18 cellular contexts compared by ENCODE assay signal in the genomic region with DNA sequence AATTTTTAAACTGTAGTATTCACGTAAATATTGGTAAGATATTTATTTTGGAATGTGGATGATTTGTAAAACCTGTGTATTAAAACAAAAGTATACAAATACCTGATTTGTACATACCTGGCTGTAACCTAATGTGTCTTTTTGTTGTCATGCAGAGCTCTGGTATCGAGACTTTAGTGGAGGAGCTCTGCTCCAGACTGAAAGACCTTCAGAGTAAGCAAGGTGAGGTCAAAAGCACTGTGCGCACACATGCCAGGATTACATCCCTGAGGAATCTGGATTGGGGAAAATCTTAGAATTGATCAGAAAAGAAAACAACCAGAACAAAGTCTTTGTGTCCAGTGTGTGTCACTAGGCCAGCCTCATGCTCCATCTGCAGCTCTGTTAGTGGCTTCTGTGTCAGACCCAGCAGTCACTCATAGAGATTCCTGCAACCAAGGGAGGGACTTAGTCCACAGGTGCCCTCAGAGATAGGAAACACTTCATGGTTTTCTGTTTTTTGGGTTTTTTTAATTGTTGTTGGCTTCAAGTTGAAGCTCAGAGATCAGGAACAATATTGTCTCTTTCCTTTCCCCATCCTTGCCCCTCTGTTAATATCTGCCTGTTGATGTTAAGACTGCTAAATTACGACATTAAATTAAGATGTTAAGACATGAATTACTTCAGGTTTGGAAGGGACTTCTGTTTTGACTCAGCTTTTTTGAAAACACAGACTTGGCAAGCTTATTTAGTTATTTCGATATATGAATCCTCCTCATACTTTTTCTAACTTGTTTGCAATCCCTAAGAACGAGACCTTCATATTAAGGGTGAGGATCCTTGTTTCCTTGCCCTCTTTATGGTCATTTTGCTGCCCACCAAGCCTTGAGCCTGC. TPM values are rescaled to one million over a fixed set of nuclear protein-coding genes. Genes with fewer than 3 reads are reported as not detected.
DNase-seq lines count a peak whose midpoint lies in the region; ATAC-seq, FAIRE-seq and TF ChIP-seq lines count a peak whose summit lies in the region.
"Had no signal": no experiment of that assay in that cellular context is flagged by ENCODE, and none has a peak within 500 bp of the region (broad histone marks: within the 10 kb centered on the region; RNA-seq: fewer than 3 reads in every experiment).

No MANE protein-coding gene starts in this region.

- H3K36me3 ChIP-seq in GM23248 (ENCODE audit: low read depth) (peaks cover 48% of the 10 kb centered on the region), PC-9 (ENCODE audit: low read depth) (peaks cover 21% of the 10 kb centered on the region), gastroesophageal sphincter (peaks cover 0 to 38% of the 10 kb centered on the region in 2 donors), kidney (ENCODE audit: control insufficient read depth in 1 of 2, insufficient read depth in 2 of 2, low read length in 2 of 2) (peaks cover 15 to 31% of the 10 kb centered on the region in 2 donors), neural progenitor cell (peaks cover 11% of the 10 kb centered on the region)

- H3K27ac Mint-ChIP-seq in neural progenitor cell: no peak overlapping the region
- H3K27ac Mint-ChIP-seq: B cell had no signal

- no peak for TF ChIP-seq POLR2A in gastroesophageal sphincter (IDR thresholded peaks at IDR 0.05)

- WGBS in GM23248 (ENCODE audit: low coverage in 1 of 2, low lambda C conversion rate in 2 of 2, missing lambda C conversion rate in 2 of 2), 2 experiments: 60 to 61% methylated on average over 6 of the region's 6 CpGs
- WGBS in gastroesophageal sphincter (ENCODE audit: low coverage in 1 of 2), 2 donors: 67 to 81% methylated on average over 6 of the region's 6 CpGs

- POLR2A ChIA-PET in PC-9 (lab: Charles Lee; ENCODE audit: unreplicated experiment): interaction anchor here (0.6 kb wide), 1 partner anchor 353 kb away, joined by 3 read pairs; no protein-coding TSS in a partner anchor

- H3K27me3 Mint-ChIP-seq in neural progenitor cell (ENCODE audit: insufficient read depth, low read depth): peaks cover 5% of the 10 kb centered on the region
- H3K27me3 Mint-ChIP-seq: B cell, type B pancreatic cell had no signal

- no peak for FAIRE-seq in kidney (lab: Jason Lieb, UNC)
- FAIRE-seq: GM12891 had no signal

- no peak overlapping the region for H3K4me3 ChIP-seq in GM23248
- H3K4me3 ChIP-seq in PC-9: no peak overlapping the region
- H3K4me3 ChIP-seq in gastroesophageal sphincter: no peak overlapping the region
- H3K4me3 ChIP-seq in kidney (ENCODE audit: low read length in 2 of 2): no peak overlapping the region
- H3K4me3 ChIP-seq in neural progenitor cell: no peak overlapping the region
- H3K4me3 ChIP-seq: spleen had no signal

- no peak overlapping the region for H3K4me3 Mint-ChIP-seq in neural progenitor cell
- H3K4me3 Mint-ChIP-seq: B cell; T-helper 2 cell treated with Interferon-gamma antibody and Interleukin-4, amounts not matched to agents 5 μg/mL and 100 μg/mL, for 36 hours; type B pancreatic cell had no signal

- in situ Hi-C loops in GM23248 (cut with MboI): no loop called here

- TF ChIP-seq EP300 in gastroesophageal sphincter (IDR thresholded peaks at IDR 0.05): no peak

- H3F3A ChIP-seq in GM23248 (ENCODE audit: insufficient read depth) (0 out of 2 replicates have a peak, but pooled peaks cover 13% of the 10 kb centered on the region), PC-9 (ENCODE audit: insufficient read depth, low read depth) (peaks cover 24% of the 10 kb centered on the region; the same call in 1 of the 2 replicates), neural progenitor cell (ENCODE audit: low read depth) (peaks cover 8% of the 10 kb centered on the region)

- H2AFZ ChIP-seq in GM23248 (no peak overlapping the region), PC-9 (no peak overlapping the region), neural progenitor cell (replicated peaks) (no peak overlapping the region)
- H2AFZ ChIP-seq: parathyroid adenoma had no signal

- H4K20me1 ChIP-seq in GM23248 (ENCODE audit: insufficient read depth) (no peaks in the 10 kb centered on the region), PC-9 (ENCODE audit: insufficient read depth) (no peaks in the 10 kb centered on the region), neural progenitor cell (ENCODE audit: low read depth) (peaks cover 8% of the 10 kb centered on the region)

- H3K9me3 ChIP-seq in GM23248 (ENCODE audit: low read depth) (no peaks in the 10 kb centered on the region), PC-9 (ENCODE audit: insufficient read depth, low read depth) (no peaks in the 10 kb centered on the region), gastroesophageal sphincter (peaks cover 0 to 8% (median 0%) of the 10 kb centered on the region in 3 donors), kidney (ENCODE audit: control insufficient read depth in 1 of 2, low read length in 2 of 2) (peaks cover 0 to 8% of the 10 kb centered on the region in 2 donors), neural progenitor cell (ENCODE audit: low read depth) (no peaks in the 10 kb centered on the region)

- H3K9me3 Mint-ChIP-seq in neural progenitor cell: peaks cover 2% of the 10 kb centered on the region
- H3K9me3 Mint-ChIP-seq: type B pancreatic cell had no signal

- ATAC-seq in gastroesophageal sphincter (peak; percentile 57), omental fat pad (ENCODE audit: low FRiP score) (peak; percentile 65), left colon (no peak)
- ATAC-seq: activated CD4-positive, CD25-positive, alpha-beta regulatory T cell treated with anti-CD3 and anti-CD28 coated beads, Interleukin-2, amount 50 U/mL, for 24 hours had no signal

- H3K79me2 ChIP-seq in GM23248 (ENCODE audit: insufficient read depth): peaks cover 55% of the 10 kb centered on the region
- H3K79me2 ChIP-seq in PC-9 (ENCODE audit: low read depth): peaks cover 31% of the 10 kb centered on the region
- H3K79me2 ChIP-seq in neural progenitor cell (ENCODE audit: low read depth): peaks cover 31% of the 10 kb centered on the region
- H3K79me2 ChIP-seq: parathyroid adenoma had no signal

- peaks cover 13% of the 10 kb centered on the region for H3K4me1 Mint-ChIP-seq in neural progenitor cell

- H3K4me1 ChIP-seq in GM23248 (ENCODE audit: insufficient read depth) (peaks cover 23% of the 10 kb centered on the region), PC-9 (replicated peaks; ENCODE audit: insufficient read depth) (peaks cover 41% of the 10 kb centered on the region), gastroesophageal sphincter (peaks cover 0 to 61% (median 5%) of the 10 kb centered on the region in 3 donors), kidney (ENCODE audit: control insufficient read depth in 1 of 2, insufficient read depth in 1 of 2, low read depth in 1 of 2, low read length in 2 of 2) (peaks cover 0 to 6% of the 10 kb centered on the region in 2 donors), neural progenitor cell (no peaks in the 10 kb centered on the region)
- H3K4me1 ChIP-seq: parathyroid adenoma had no signal

- H3K9ac ChIP-seq in GM23248 (no peak overlapping the region), kidney (ENCODE audit: low read length in 2 of 2) (no peak overlapping the region), neural progenitor cell (no peak overlapping the region)
- H3K9ac ChIP-seq: parathyroid adenoma had no signal

- TF ChIP-seq CTCF in PC-9 (conservative IDR thresholded peaks at IDR 0.05) (no peak), gastroesophageal sphincter (IDR thresholded peaks at IDR 0.05) (no peak), omental fat pad (IDR thresholded peaks at IDR 0.05) (no peak), kidney (IDR thresholded peaks at IDR 0.05; ENCODE audit: borderline replicate concordance, extremely low read depth, insufficient read depth) (no peak), neural progenitor cell (IDR thresholded peaks at IDR 0.05) (no peak)

- H3K27me3 ChIP-seq in GM23248 (replicated peaks; ENCODE audit: insufficient read depth) (no peaks in the 10 kb centered on the region), PC-9 (ENCODE audit: insufficient read depth, low read depth) (no peaks in the 10 kb centered on the region), gastroesophageal sphincter (no peaks in the 10 kb centered on the region), neural progenitor cell (no peaks in the 10 kb centered on the region)
- H3K27me3 ChIP-seq: spleen had no signal

- CTCF ChIA-PET in PC-9 (lab: Charles Lee): no interaction called here

- H3K4me2 ChIP-seq in GM23248 (ENCODE audit: unreplicated experiment) (no peak overlapping the region), PC-9 (peak overlapping the region; percentile 54; the same call in 1 of the 2 replicates), neural progenitor cell (no peak overlapping the region)

- peaks cover 38% of the 10 kb centered on the region for H3K36me3 Mint-ChIP-seq in neural progenitor cell

- intact Hi-C loops in PC-9 (cut with micrococcal nuclease; ENCODE audit: unreplicated experiment) (no loop called here), left colon (cut with DNase I, micrococcal nuclease) (no loop called here), kidney (cut with DNase I) (no loop called here)

- DNase-seq in GM23248 (peak; percentile 25), PC-9 (no peak), omental fat pad (ENCODE audit: low spot score) (no peak), left colon (no peak), AG20443 (ENCODE audit: low spot score) (no peak), kidney (no peak), neural progenitor cell (ENCODE audit: low spot score) (no peak)
- DNase-seq: central memory CD4-positive, alpha-beta T cell; effector CD8-positive, alpha-beta T cell; NCI-H187 treated with DMSO at 0.1 percent for 48 hours; spleen had no signal

- BruUV-seq in PC-9 (replicated peaks; lab: Mats Ljungman, UMichigan): no TSS peak

- H3K27ac ChIP-seq in GM23248: peak overlapping the region; percentile 31
- H3K27ac ChIP-seq in PC-9: peak overlapping the region; percentile 95
- peak overlapping the region in 3 of 4 donors; percentile 49 to 67 (median 60) for H3K27ac ChIP-seq in gastroesophageal sphincter
- H3K27ac ChIP-seq in kidney (ENCODE audit: low read depth in 2 of 2, low read length in 2 of 2): peak overlapping the region in 1 of 2 donors; percentile 9
- no peak overlapping the region for H3K27ac ChIP-seq in neural progenitor cell
- H3K27ac ChIP-seq: parathyroid adenoma had no signal

- H3K9me2 ChIP-seq in GM23248 (ENCODE audit: insufficient read depth): no peaks in the 10 kb centered on the region
- H3K9me2 ChIP-seq in PC-9 (ENCODE audit: insufficient read depth): no peaks in the 10 kb centered on the region

RNA-seq across cellular contexts. Expression of gene TBC1D14, which starts 52.4 kb away (rescaled TPM):
- total RNA-seq in GM23248 (2014; rRNA removed; shearing (Covaris generic)): 39.1 and 48.7 TPM in 2 replicates
- polyA plus RNA-seq in GM23248 (2016; fragmentation: Nextera tagmentation; extraction: Ambion mirVana) (20.0 and 20.4 TPM in 2 replicates), kidney (ENCODE audit: insufficient read depth, low read depth, low replicate concordance) (44.9 TPM)
- total RNA-seq in PC-9 (2021) (41.6 and 46.2 TPM in 2 replicates), gastroesophageal sphincter (10 to 100 TPM; 42.5 to 54.2 (median 45.0) TPM), omental fat pad (10 to 100 TPM; 38.0 to 58.2 (median 56.8) TPM), left colon (10 to 100 TPM; 53.1 to 56.6 TPM), kidney (77.7 TPM), neural progenitor cell (ENCODE audit: low replicate concordance) (47.9 and 58.8 TPM in 2 replicates)
